ENCODE assay signal across 20 cellular contexts in the genomic region with DNA sequence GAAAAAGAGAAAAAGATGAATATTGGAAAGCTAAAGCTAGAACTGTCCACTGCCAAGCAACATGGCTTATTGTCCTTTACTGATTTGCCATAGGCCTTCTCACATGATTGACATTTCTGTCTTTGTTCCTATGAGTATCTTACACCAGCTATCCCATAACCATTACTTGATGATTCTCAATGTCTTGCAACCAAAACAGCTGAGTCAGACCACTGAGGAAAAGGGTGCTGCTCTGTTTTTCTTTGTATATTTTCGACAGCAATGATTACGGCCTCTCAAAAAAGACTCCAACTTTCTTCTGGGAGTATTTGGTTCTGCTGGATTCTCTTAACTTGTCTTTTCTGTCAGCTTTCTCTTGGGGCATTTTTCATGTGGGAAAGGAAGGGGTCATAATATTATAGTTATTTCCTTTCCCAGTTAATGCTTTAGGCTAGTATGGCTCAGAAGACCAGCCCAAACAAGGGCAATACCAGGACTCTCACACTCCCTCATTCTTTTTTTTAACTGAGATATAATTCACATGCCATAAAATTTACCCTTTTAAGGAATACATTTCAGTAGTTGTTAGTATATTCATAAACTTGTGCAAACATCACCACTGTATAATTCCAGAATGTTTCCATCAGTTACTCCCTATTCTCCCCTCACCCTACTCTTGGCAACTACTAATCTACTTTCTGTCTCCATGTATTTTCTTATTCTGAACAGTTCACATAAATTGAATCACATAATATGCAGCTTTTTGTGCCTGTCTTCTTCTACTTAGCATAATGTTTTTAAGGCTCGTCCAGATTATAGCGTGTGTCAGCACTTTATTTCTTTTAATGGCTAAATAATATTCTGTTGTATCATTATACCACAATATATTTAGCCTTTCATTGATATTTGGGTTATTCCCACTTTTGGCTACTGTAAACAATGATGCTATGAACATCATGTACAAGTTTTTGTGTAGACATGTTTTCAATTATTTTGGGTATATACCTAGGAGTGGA. TPM values are rescaled to one million over a fixed set of nuclear protein-coding genes. Genes with fewer than 3 reads are reported as not detected.
A peak's percentile ranks its signal among the peaks of the same experiment; 100 is the strongest.
DNase-seq lines count a peak whose midpoint lies in the region; ATAC-seq, FAIRE-seq and TF ChIP-seq lines count a peak whose summit lies in the region.
"Had no signal": no experiment of that assay in that cellular context is flagged by ENCODE, and none has a peak within 500 bp of the region (broad histone marks: within the 10 kb centered on the region; RNA-seq: fewer than 3 reads in every experiment).

No MANE protein-coding gene starts in this region.

- H3K9me3 ChIP-seq in HepG2 (ENCODE audit: low read length), result no peaks in the 10 kb centered on the region
- no peaks in the 10 kb centered on the region for H3K9me3 ChIP-seq in right lobe of liver
- H3K9me3 ChIP-seq in osteoblast (ENCODE audit: low read depth, low read length), result no peaks in the 10 kb centered on the region
- no peaks in the 10 kb centered on the region for H3K9me3 ChIP-seq in adrenal gland (replicated peaks in 1 of 3)
- H3K9me3 ChIP-seq: HAP-1 had no signal

- no peak for DNase-seq in HepG2 (ENCODE audit: low spot score)
- no peak for DNase-seq in right lobe of liver
- no peak for DNase-seq in left colon
- DNase-seq in osteoblast (ENCODE audit: insufficient read length, low spot score, missing footprints), result peak; percentile 38
- no peak for DNase-seq in GM19240 (ENCODE audit: insufficient read length, low spot score)
- DNase-seq in adrenal gland, result no peak
- DNase-seq: 8988T; C1 segment of cervical spinal cord; Calu3; CD4-positive, alpha-beta memory T cell; COR-L47; DMS53; DMS79 treated with DMSO at 0.1 percent for 48 hours; GF-D8; GOT3; HFFc6 had no signal

- WGBS in HepG2 (ENCODE audit: low lambda C conversion rate), result 15% methylated on average over 4 of the region's 4 CpGs
- WGBS in right lobe of liver (ENCODE audit: insufficient coverage, low coverage, low lambda C conversion rate, missing lambda C conversion rate), result 64% methylated on average over 4 of the region's 4 CpGs
- WGBS in adrenal gland, 4 donors, result 77 to 85% (median 78%) methylated on average over 4 of the region's 4 CpGs

- H3K9ac ChIP-seq in HepG2 (ENCODE audit: insufficient read depth, low read depth, low read length), result no peak overlapping the region

- H3K4me3 ChIP-seq in HepG2 (replicated peaks in 1 of 3; ENCODE audit: insufficient read depth in 1 of 3, low read depth in 2 of 3, low read length in 3 of 3) (no peak overlapping the region), right lobe of liver (no peak overlapping the region), osteoblast (ENCODE audit: insufficient read depth, low read length) (no peak overlapping the region), adrenal gland (no peak overlapping the region)
- H3K4me3 ChIP-seq: HAP-1 had no signal

- no TSS peak for BruUV-seq in HepG2 (replicated peaks; lab: Mats Ljungman, UMichigan)

- H3K4me1 ChIP-seq in HepG2 (ENCODE audit: insufficient read depth, low read length) (no peaks in the 10 kb centered on the region), right lobe of liver (no peaks in the 10 kb centered on the region), osteoblast (ENCODE audit: insufficient read depth, low read length) (no peaks in the 10 kb centered on the region), adrenal gland (replicated peaks in 1 of 2) (no peaks in the 10 kb centered on the region)
- H3K4me1 ChIP-seq: HAP-1 had no signal

- no peak for TF ChIP-seq CTCF in HepG2 (CRISPR knock-in tag; IDR thresholded peaks at IDR 0.05)
- no peak for TF ChIP-seq CTCF in right lobe of liver (IDR thresholded peaks at IDR 0.05)
- no peak for TF ChIP-seq CTCF in osteoblast (IDR thresholded peaks at IDR 0.05; ENCODE audit: extremely low read depth, low read depth, low read length)
- TF ChIP-seq CTCF in adrenal gland (IDR thresholded peaks at IDR 0.05), result no peak

- in situ Hi-C loops in HepG2 (cut with HindIII; ENCODE audit: extremely low pct_ligation_motif_present, low pct_unique_long_range_greater_than_20kb), result no loop called here

- no peak for TF ChIP-seq RAD21 in HepG2 (CRISPR knock-in tag; IDR thresholded peaks at IDR 0.05)

- CTCF ChIA-PET in HepG2 (lab: Yijun Ruan, JAX; ENCODE audit: low intra/inter-chr PET ratio, low total read pairs), result no interaction called here

- TF ChIP-seq POLR2A in HepG2 (IDR thresholded peaks at IDR 0.05; ENCODE audit: insufficient read depth in 1 of 2, low read depth in 2 of 2, low read length in 2 of 2) (no peak), right lobe of liver (IDR thresholded peaks at IDR 0.05) (no peak), adrenal gland (IDR thresholded peaks at IDR 0.05) (no peak)

- no peaks in the 10 kb centered on the region for H3K79me2 ChIP-seq in HepG2 (ENCODE audit: insufficient read depth, low read length)
- no peaks in the 10 kb centered on the region for H3K79me2 ChIP-seq in osteoblast (ENCODE audit: insufficient read depth, low read length)

- no peak overlapping the region for H3K4me2 ChIP-seq in HepG2 (ENCODE audit: low read depth, low read length)
- H3K4me2 ChIP-seq in osteoblast (ENCODE audit: insufficient read depth, low read length), result no peak overlapping the region

- POLR2A ChIA-PET in HepG2 (lab: Yijun Ruan, JAX), result no interaction called here

- H3K36me3 ChIP-seq in HepG2 (replicated peaks in 1 of 2; ENCODE audit: control insufficient read depth in 1 of 2, insufficient read depth in 2 of 2, low read length in 2 of 2) (no peaks in the 10 kb centered on the region), right lobe of liver (no peaks in the 10 kb centered on the region), osteoblast (ENCODE audit: insufficient read depth, low read length) (no peaks in the 10 kb centered on the region), adrenal gland (replicated peaks in 1 of 2) (no peaks in the 10 kb centered on the region)
- H3K36me3 ChIP-seq: HAP-1 had no signal

- H3K27ac ChIP-seq in HepG2 (ENCODE audit: extremely low read length, insufficient read depth, low read length) (no peak overlapping the region), right lobe of liver (no peak overlapping the region), osteoblast (ENCODE audit: low read depth, low read length) (no peak overlapping the region), adrenal gland (no peak overlapping the region)

- no peak for FAIRE-seq in HepG2 (lab: Jason Lieb, UNC)
- FAIRE-seq: GM12891, GM18507, H54 had no signal

- H4K20me1 ChIP-seq in HepG2 (ENCODE audit: insufficient read depth, low read length) (no peaks in the 10 kb centered on the region), osteoblast (ENCODE audit: insufficient read depth, low read length) (no peaks in the 10 kb centered on the region)

- H3K27me3 ChIP-seq in HepG2 (ENCODE audit: control insufficient read depth in 1 of 2, insufficient read depth in 2 of 2, low read length in 2 of 2) (no peaks in the 10 kb centered on the region), right lobe of liver (no peaks in the 10 kb centered on the region), osteoblast (ENCODE audit: insufficient read depth, low read length) (no peaks in the 10 kb centered on the region), adrenal gland (peaks cover 8% of the 10 kb centered on the region)

- no peak for TF ChIP-seq EP300 in HepG2 (IDR thresholded peaks at IDR 0.05; ENCODE audit: low read depth in 2 of 2, low read length in 2 of 2)
- TF ChIP-seq EP300 in HepG2 (CRISPR knock-in tag; IDR thresholded peaks at IDR 0.05; ENCODE audit: borderline replicate concordance), result no peak

- ATAC-seq in HepG2, result no peak
- ATAC-seq in right lobe of liver, result no peak
- peak; percentile 87 for ATAC-seq in left colon

- intact Hi-C loops in HepG2 (cut with micrococcal nuclease; ENCODE audit: unreplicated experiment) (no loop called here), right lobe of liver (cut with DNase I) (no loop called here), left colon (cut with DNase I, micrococcal nuclease) (no loop called here), adrenal gland (cut with DNase I) (no loop called here)

- H2AFZ ChIP-seq in HepG2 (ENCODE audit: low read length) (no peak overlapping the region), osteoblast (ENCODE audit: low read length) (no peak overlapping the region)

TF ChIP-seq in HepG2, 621 proteins besides CTCF, POLR2A, EP300 and RAD21 (continues in another document):
- TF ChIP-seq MAFK (conservative IDR thresholded peaks at IDR 0.05 in 1 of 2, IDR thresholded peaks at IDR 0.05 in 1 of 2; ENCODE audit: low read length in 2 of 2) (peak; percentile 63 to 82), ZNF34 (CRISPR knock-in tag; IDR thresholded peaks at IDR 0.05; ENCODE audit: borderline replicate concordance) (no peak)
- TF ChIP-seq, protein P1, sequence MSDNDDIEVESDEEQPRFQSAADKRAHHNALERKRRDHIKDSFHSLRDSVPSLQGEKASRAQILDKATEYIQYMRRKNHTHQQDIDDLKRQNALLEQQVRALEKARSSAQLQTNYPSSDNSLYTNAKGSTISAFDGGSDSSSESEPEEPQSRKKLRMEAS (IDR thresholded peaks at IDR 0.05), result no peak

RNA-seq across cellular contexts. Expression of a gene that starts 31.0 kb away (rescaled TPM):
- total RNA-seq in HepG2 (2016; rRNA removed; fragmentation: Illumina TruSeq; extraction: Trizol), result 0.95 and 1.1 TPM in 2 replicates
- total RNA-seq in HepG2 (2016; cell fraction: cytosol; rRNA removed; fragmentation: Illumina TruSeq; extraction: Trizol; ENCODE audit: low read depth), result 0.40 TPM in 1 of 2 replicates, not detected in the other
- 1.1 and 1.3 TPM in 2 replicates for total RNA-seq in HepG2 (2016; cell fraction: insoluble cytoplasmic fraction; rRNA removed; fragmentation: Illumina TruSeq; extraction: Trizol)
- total RNA-seq in HepG2 (2016; cell fraction: membrane; rRNA removed; fragmentation: Illumina TruSeq; extraction: Trizol), result 0.43 and 0.65 TPM in 2 replicates
- 1.2 and 1.3 TPM in 2 replicates for total RNA-seq in HepG2 (2016; cell fraction: nucleus; rRNA removed; fragmentation: Illumina TruSeq; extraction: Trizol)
- 0.40 and 0.63 TPM in 2 replicates for polyA plus RNA-seq in HepG2 (2011; rRNA removed)
- polyA plus RNA-seq in HepG2 (2011; cell fraction: cytosol; rRNA removed), result 0.13 and 0.27 TPM in 2 replicates
- 0.48 and 0.69 TPM in 2 replicates for polyA plus RNA-seq in HepG2 (2011; cell fraction: nucleus; rRNA removed)
- polyA plus RNA-seq in HepG2 (2012), result 0.20 and 0.21 TPM in 2 replicates
- polyA plus RNA-seq in HepG2 (2016; cell fraction: cytosol; fragmentation: Illumina TruSeq; extraction: Trizol; ENCODE audit: low read depth), result 0.03 TPM in 1 of 2 replicates, not detected in the other
- polyA plus RNA-seq in HepG2 (2016; cell fraction: insoluble cytoplasmic fraction; fragmentation: Illumina TruSeq; extraction: Trizol; ENCODE audit: low read depth), result 0.40 and 0.85 TPM in 2 replicates
- 0.15 and 0.22 TPM in 2 replicates for polyA plus RNA-seq in HepG2 (2016; cell fraction: membrane; fragmentation: Illumina TruSeq; extraction: Trizol; ENCODE audit: low read depth)
- 1.0 and 2.6 TPM in 2 replicates for polyA plus RNA-seq in HepG2 (2016; cell fraction: nucleus; fragmentation: Illumina TruSeq; extraction: Trizol; ENCODE audit: insufficient read depth, low read depth)
- 0.22 and 38.6 TPM in 2 replicates for polyA minus RNA-seq in HepG2 (2011; rRNA and poly(A)+ RNA removed; ENCODE audit: low replicate concordance)
- polyA minus RNA-seq in HepG2 (2011; cell fraction: cytosol; rRNA and poly(A)+ RNA removed), result 0.59 and 1.5 TPM in 2 replicates
- 0.90 and 1.5 TPM in 2 replicates for polyA minus RNA-seq in HepG2 (2011; cell fraction: nucleus; rRNA and poly(A)+ RNA removed)
- 1 to 10 TPM; 2.8 to 8.9 (median 3.6) TPM for total RNA-seq in right lobe of liver
- 100 to 1,000 TPM in 1 of 2 donors, 10 to 100 TPM in 1; 99.5 to 103 TPM for total RNA-seq in left colon
- 61.9 and 70.1 TPM in 2 replicates for total RNA-seq in osteoblast
- 10 to 100 TPM; 13.7 to 44.2 (median 38.7) TPM for total RNA-seq in adrenal gland
- polyA plus RNA-seq in adrenal gland, result 10 to 100 TPM; 14.3 to 51.0 (median 23.4) TPM
